Comparison of ENCODE assay signal across 1 cellular context in the genomic region with DNA sequence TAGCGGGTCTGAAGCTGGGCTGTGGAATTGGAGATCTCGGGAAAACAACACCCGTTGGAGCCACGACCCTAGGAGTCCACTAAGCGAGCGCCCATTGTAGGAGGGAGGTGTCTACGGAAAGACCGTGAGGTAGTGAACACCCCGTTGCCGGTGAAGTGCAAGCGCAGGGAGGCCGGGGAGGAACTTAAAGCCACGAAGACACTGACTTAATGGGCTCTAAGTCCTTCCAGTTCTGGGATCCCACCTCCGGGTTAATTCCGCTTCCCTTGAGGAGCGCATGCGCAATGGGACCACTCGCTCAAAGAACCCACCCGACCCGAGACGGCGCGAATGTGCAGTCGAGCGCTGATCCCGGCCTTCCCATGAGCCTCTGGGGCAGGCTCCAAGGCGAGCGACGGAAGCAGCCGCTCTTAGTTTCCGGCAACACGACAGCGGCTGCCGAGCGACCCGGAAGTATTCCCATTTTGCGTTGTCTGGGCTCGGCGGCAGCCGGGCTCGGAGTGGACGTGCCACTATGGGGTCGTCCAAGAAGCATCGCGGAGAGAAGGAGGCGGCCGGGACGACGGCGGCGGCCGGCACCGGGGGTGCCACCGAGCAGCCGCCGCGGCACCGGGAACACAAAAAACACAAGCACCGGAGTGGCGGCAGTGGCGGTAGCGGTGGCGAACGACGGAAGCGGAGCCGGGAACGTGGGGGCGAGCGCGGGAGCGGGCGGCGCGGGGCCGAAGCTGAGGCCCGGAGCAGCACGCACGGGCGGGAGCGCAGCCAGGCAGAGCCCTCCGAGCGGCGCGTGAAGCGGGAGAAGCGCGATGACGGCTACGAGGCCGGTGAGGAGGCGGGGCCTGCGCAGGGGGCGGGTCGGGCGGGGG.
TF ChIP-seq lines count a peak whose summit lies in the region.

A gene with protein sequence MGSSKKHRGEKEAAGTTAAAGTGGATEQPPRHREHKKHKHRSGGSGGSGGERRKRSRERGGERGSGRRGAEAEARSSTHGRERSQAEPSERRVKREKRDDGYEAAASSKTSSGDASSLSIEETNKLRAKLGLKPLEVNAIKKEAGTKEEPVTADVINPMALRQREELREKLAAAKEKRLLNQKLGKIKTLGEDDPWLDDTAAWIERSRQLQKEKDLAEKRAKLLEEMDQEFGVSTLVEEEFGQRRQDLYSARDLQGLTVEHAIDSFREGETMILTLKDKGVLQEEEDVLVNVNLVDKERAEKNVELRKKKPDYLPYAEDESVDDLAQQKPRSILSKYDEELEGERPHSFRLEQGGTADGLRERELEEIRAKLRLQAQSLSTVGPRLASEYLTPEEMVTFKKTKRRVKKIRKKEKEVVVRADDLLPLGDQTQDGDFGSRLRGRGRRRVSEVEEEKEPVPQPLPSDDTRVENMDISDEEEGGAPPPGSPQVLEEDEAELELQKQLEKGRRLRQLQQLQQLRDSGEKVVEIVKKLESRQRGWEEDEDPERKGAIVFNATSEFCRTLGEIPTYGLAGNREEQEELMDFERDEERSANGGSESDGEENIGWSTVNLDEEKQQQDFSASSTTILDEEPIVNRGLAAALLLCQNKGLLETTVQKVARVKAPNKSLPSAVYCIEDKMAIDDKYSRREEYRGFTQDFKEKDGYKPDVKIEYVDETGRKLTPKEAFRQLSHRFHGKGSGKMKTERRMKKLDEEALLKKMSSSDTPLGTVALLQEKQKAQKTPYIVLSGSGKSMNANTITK (plus strand): TSS at position 468 of the 869 bp plus-strand sequence. CDS start 47 bp downstream, at position 515.

TF ChIP-seq in A549, 52 proteins besides CTCF, POLR2A, EP300 and RAD21 (continued from another document):
- TF ChIP-seq ZSCAN20 (CRISPR knock-in tag; IDR thresholded peaks at IDR 0.05) (no peak), RNF2 (IDR thresholded peaks at IDR 0.05; ENCODE audit: borderline replicate concordance, low read depth) (no peak), CHD4 (IDR thresholded peaks at IDR 0.05; ENCODE audit: borderline replicate concordance) (no peak), KDM5A (IDR thresholded peaks at IDR 0.05) (peak; percentile 58; the same call in 1 of the 2 replicates), JUNB (IDR thresholded peaks at IDR 0.05) (no peak), ZC3H11A (IDR thresholded peaks at IDR 0.05) (no peak), CBX8 (IDR thresholded peaks at IDR 0.05) (no peak), SMC3 (IDR thresholded peaks at IDR 0.05) (peak; percentile 11; the same call in 1 of the 3 replicates), FOSB (CRISPR knock-in tag; IDR thresholded peaks at IDR 0.05) (no peak), JUN (IDR thresholded peaks at IDR 0.05) (peak; percentile 89 to 96), CBX2 (IDR thresholded peaks at IDR 0.05; ENCODE audit: borderline replicate concordance, low read depth) (no peak), RCOR1 (IDR thresholded peaks at IDR 0.05; ENCODE audit: low read depth, low read length) (no peak), NR3C1 (IDR thresholded peaks at IDR 0.05) (no peak), EHF (CRISPR knock-in tag; IDR thresholded peaks at IDR 0.05) (no peak), ZFP36 (IDR thresholded peaks at IDR 0.05; ENCODE audit: borderline replicate concordance, partially characterized antibody) (no peak), TFCP2L1 (CRISPR knock-in tag; IDR thresholded peaks at IDR 0.05) (no peak)
- TF ChIP-seq, protein P1, sequence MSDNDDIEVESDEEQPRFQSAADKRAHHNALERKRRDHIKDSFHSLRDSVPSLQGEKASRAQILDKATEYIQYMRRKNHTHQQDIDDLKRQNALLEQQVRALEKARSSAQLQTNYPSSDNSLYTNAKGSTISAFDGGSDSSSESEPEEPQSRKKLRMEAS (IDR thresholded peaks at IDR 0.05): peak; percentile 92
- TF ChIP-seq, protein P2, sequence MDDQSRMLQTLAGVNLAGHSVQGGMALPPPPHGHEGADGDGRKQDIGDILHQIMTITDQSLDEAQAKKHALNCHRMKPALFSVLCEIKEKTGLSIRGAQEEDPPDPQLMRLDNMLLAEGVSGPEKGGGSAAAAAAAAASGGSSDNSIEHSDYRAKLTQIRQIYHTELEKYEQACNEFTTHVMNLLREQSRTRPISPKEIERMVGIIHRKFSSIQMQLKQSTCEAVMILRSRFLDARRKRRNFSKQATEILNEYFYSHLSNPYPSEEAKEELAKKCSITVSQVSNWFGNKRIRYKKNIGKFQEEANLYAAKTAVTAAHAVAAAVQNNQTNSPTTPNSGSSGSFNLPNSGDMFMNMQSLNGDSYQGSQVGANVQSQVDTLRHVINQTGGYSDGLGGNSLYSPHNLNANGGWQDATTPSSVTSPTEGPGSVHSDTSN (IDR thresholded peaks at IDR 0.05): peak; percentile 48
- TF ChIP-seq, protein P3, sequence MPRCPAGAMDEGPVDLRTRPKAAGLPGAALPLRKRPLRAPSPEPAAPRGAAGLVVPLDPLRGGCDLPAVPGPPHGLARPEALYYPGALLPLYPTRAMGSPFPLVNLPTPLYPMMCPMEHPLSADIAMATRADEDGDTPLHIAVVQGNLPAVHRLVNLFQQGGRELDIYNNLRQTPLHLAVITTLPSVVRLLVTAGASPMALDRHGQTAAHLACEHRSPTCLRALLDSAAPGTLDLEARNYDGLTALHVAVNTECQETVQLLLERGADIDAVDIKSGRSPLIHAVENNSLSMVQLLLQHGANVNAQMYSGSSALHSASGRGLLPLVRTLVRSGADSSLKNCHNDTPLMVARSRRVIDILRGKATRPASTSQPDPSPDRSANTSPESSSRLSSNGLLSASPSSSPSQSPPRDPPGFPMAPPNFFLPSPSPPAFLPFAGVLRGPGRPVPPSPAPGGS (IDR thresholded peaks at IDR 0.05): peak; percentile 58; the same call in 2 of the 3 replicates
